Comparison of ENCODE assay signal across 23 cellular contexts in genomic region chr18:49880656-49881055, GRCh38.
"Had no signal": no experiment of that assay in that cellular context is flagged by ENCODE, and none has a peak within 500 bp of the region (broad histone marks: within the 10 kb centered on the region; RNA-seq: fewer than 3 reads in every experiment).

No MANE protein-coding gene starts in this region.

- H3K9ac ChIP-seq: parathyroid adenoma had no signal

- DNase-seq: activated CD4-positive, alpha-beta T cell treated with anti-CD3 and anti-CD28 coated beads for 1 hour; activated CD4-positive, alpha-beta T cell treated with anti-CD3 and anti-CD28 coated beads, Interleukin-2, amount 50 U/mL, for 1 hour; activated naive CD4-positive, alpha-beta T cell treated with anti-CD3 and anti-CD28 coated beads for 36 hours; activated T-cell treated with anti-CD3 and anti-CD28 coated beads, Interleukin-2, amount 50 U/mL, for 24 hours; body of pancreas; caudate nucleus; dermis blood vessel endothelial cell; effector CD8-positive, alpha-beta T cell; heart left ventricle; islet precursor cell; lower lobe of right lung; mesendoderm; mucosa of descending colon; nephron progenitor cell; right cardiac atrium; stimulated activated CD4-positive, alpha-beta T cell treated with anti-CD3 and anti-CD28 coated beads, Interleukin-12 subunit alpha, Interleukin-12 subunit beta, amount 100 ng/mL, for 4 hours; stomach; T-cell; transverse colon had no signal

- ATAC-seq: activated T-helper 17 cell treated with anti-CD3 and anti-CD28 coated beads, Interleukin-2, amount 50 U/mL, for 72 hours; body of pancreas; heart left ventricle; lower lobe of right lung; mucosa of descending colon; right cardiac atrium; stimulated activated memory B cell treated with anti-CD40 and anti-IgM and Interleukin-4, amounts not matched to agents 10 μg/mL and 1 μg/mL and 100 μg/mL, for 72 hours; T-cell had no signal

- H3K4me3 ChIP-seq: body of pancreas, heart left ventricle, lower lobe of right lung, mucosa of descending colon, stomach, suprapubic skin, transverse colon had no signal

- H3K36me3 ChIP-seq: heart left ventricle, lower lobe of right lung, stomach, suprapubic skin, transverse colon had no signal

- H3K79me2 ChIP-seq: parathyroid adenoma had no signal

- H3K9me3 ChIP-seq: body of pancreas, heart left ventricle, lower lobe of right lung, mucosa of descending colon, stomach, suprapubic skin, transverse colon had no signal

- H3K4me1 ChIP-seq: body of pancreas, heart left ventricle, lower lobe of right lung, parathyroid adenoma, suprapubic skin, transverse colon had no signal

- H3K27me3 ChIP-seq: body of pancreas, stomach, suprapubic skin, transverse colon had no signal

- H2AFZ ChIP-seq: parathyroid adenoma had no signal

- H3K27ac ChIP-seq: body of pancreas, heart left ventricle, lower lobe of right lung, parathyroid adenoma, stomach, suprapubic skin, transverse colon had no signal
